Comparison of ENCODE assay signal across 23 cellular contexts in the genomic region with DNA sequence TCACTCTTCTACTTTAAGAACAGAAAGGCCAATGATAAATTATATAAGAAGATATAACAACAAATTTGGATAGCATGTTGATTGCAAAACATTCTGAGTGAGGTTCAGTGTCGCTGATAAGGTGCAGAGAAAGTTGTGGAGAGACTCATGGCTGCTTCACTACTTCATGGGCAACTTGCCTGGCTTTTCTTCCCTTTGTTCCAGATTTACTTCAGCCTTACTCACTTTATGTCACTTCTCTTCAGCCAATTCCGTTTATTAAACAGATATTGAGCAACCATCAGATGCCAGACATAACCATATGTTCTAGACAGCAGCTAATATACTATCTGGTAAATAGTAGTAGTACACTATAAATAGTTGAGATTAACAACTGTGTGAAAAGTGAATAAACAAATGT.
"Had no signal": no experiment of that assay in that cellular context is flagged by ENCODE, and none has a peak within 500 bp of the region (broad histone marks: within the 10 kb centered on the region; RNA-seq: fewer than 3 reads in every experiment).

No MANE protein-coding gene starts in this region.

- DNase-seq: islet precursor cell; left ventricle myocardium inferior; midbrain; mucosa of descending colon; naive thymus-derived CD4-positive, alpha-beta T cell; ovary; right lobe of liver; stimulated activated CD4-positive, alpha-beta T cell treated with anti-CD3 and anti-CD28 coated beads, Interleukin-1b, Interleukin-23, amount 100 ng/mL, for 48 hours; stimulated activated CD4-positive, alpha-beta T cell treated with anti-CD3 and anti-CD28 coated beads, Interleukin-2, amount 100 ng/mL, for 48 hours; stimulated activated CD4-positive, alpha-beta T cell treated with anti-CD3 and anti-CD28 coated beads, Interleukin-4, amount 100 ng/mL, for 4 hours; stimulated activated CD8-positive, alpha-beta memory T cell treated with anti-CD3 and anti-CD28 coated beads, Interleukin-4, amount 100 ng/mL, for 48 hours; stimulated activated naive CD4-positive, alpha-beta T cell treated with Interleukin-2 at 50 U/mL for 16 hours; stimulated activated naive CD8-positive, alpha-beta T cell treated with anti-CD3 and anti-CD28 coated beads, Interleukin-15, amount 100 ng/mL, for 72 hours; substantia nigra; uterus had no signal

- H3K4me1 ChIP-seq: left ventricle myocardium inferior, right atrium auricular region, uterus had no signal

- H3K27ac Mint-ChIP-seq: memory B cell; naive thymus-derived CD4-positive, alpha-beta T cell; natural killer cell treated with Interleukin-12 subunit alpha and Interleukin-12 subunit beta and Interleukin-15 and Interleukin-18, amount 100 ng/mL, for 72 hours; progenitor cell of endocrine pancreas; stimulated activated memory B cell treated with anti-CD40 and anti-IgM and Interleukin-4, amounts not matched to agents 10 μg/mL and 1 μg/mL and 100 μg/mL, for 72 hours; stimulated activated naive CD8-positive, alpha-beta T cell treated with anti-CD3 and anti-CD28 coated beads, Interleukin-15, amount 100 ng/mL, for 72 hours; type B pancreatic cell had no signal

- H3K4me3 ChIP-seq: left ventricle myocardium inferior, mucosa of descending colon, ovary, right atrium auricular region, right lobe of liver, smooth muscle cell, tibial nerve, uterus had no signal

- H3K27me3 ChIP-seq: ovary, right atrium auricular region, right lobe of liver, tibial nerve, uterus had no signal

- H3K4me3 Mint-ChIP-seq: memory B cell; naive thymus-derived CD4-positive, alpha-beta T cell; natural killer cell treated with Interleukin-12 subunit alpha and Interleukin-12 subunit beta and Interleukin-15 and Interleukin-18, amount 100 ng/mL, for 72 hours; stimulated activated memory B cell treated with anti-CD40 and anti-IgM and Interleukin-4, amounts not matched to agents 10 μg/mL and 1 μg/mL and 100 μg/mL, for 72 hours; stimulated activated naive CD8-positive, alpha-beta T cell treated with anti-CD3 and anti-CD28 coated beads, Interleukin-15, amount 100 ng/mL, for 72 hours; type B pancreatic cell had no signal

- ATAC-seq: mucosa of descending colon; naive thymus-derived CD4-positive, alpha-beta T cell; natural killer cell treated with Interleukin-12 subunit alpha and Interleukin-12 subunit beta and Interleukin-15 and Interleukin-18, amount 100 ng/mL, for 72 hours; stimulated activated memory B cell treated with anti-CD40 and anti-IgM and Interleukin-4, amounts not matched to agents 10 μg/mL and 1 μg/mL and 100 μg/mL, for 72 hours; stimulated activated naive CD8-positive, alpha-beta T cell treated with anti-CD3 and anti-CD28 coated beads, Interleukin-15, amount 100 ng/mL, for 72 hours had no signal

- H3K36me3 ChIP-seq: left ventricle myocardium inferior, ovary, right atrium auricular region, right lobe of liver, tibial nerve, uterus had no signal

- H3K27ac ChIP-seq: left ventricle myocardium inferior, ovary, right atrium auricular region, right lobe of liver, uterus had no signal

- H3K36me3 Mint-ChIP-seq: memory B cell; naive thymus-derived CD4-positive, alpha-beta T cell; natural killer cell treated with Interleukin-12 subunit alpha and Interleukin-12 subunit beta and Interleukin-15 and Interleukin-18, amount 100 ng/mL, for 72 hours; stimulated activated memory B cell treated with anti-CD40 and anti-IgM and Interleukin-4, amounts not matched to agents 10 μg/mL and 1 μg/mL and 100 μg/mL, for 72 hours; type B pancreatic cell had no signal

- H3K9me3 Mint-ChIP-seq: stimulated activated memory B cell treated with anti-CD40 and anti-IgM and Interleukin-4, amounts not matched to agents 10 μg/mL and 1 μg/mL and 100 μg/mL, for 72 hours; type B pancreatic cell had no signal

- H3K9me3 ChIP-seq: mucosa of descending colon, ovary, right lobe of liver, uterus had no signal

- H3K4me2 ChIP-seq: smooth muscle cell had no signal

- H3K4me1 Mint-ChIP-seq: naive thymus-derived CD4-positive, alpha-beta T cell; stimulated activated memory B cell treated with anti-CD40 and anti-IgM and Interleukin-4, amounts not matched to agents 10 μg/mL and 1 μg/mL and 100 μg/mL, for 72 hours; stimulated activated naive CD8-positive, alpha-beta T cell treated with anti-CD3 and anti-CD28 coated beads, Interleukin-15, amount 100 ng/mL, for 72 hours had no signal
